8 cellular contexts compared by ENCODE assay signal in the genomic region with DNA sequence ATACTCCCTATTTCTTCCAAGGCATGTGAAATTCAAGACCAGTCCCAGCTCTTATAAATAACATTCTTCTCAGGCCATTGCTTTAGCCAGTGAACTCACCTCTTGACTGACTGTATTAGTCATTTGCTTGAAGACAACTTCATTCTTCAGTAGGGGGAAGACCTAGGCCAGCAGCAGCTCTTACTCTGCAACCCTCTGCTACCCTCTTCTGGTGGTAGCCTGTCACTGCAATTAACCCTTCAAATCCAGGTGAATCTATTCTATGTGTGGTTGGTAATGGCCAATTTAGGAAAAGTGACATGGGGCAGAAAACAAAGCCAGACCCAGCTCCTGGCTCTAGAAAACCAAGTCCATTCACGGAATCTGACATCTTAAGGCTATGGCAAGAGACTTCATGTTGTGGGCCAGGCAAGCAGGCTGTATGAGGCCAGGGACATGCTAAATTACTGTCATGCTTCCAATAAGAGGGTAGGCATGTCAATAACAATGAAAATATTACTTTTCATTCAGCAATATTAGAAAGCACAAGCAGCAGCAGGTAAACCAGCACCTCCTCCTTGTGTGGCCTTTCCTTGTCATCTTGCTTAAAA.
DNase-seq lines count a peak whose midpoint lies in the region; ATAC-seq and TF ChIP-seq lines count a peak whose summit lies in the region.
"Not testable (repeated sequence)": the region's sequence is repeated elsewhere in the genome, so short reads cannot be mapped to it uniquely, and the experiment has no call there.

No MANE protein-coding gene starts in this region.

- BruUV-seq in Panc1 (replicated peaks; lab: Mats Ljungman, UMichigan): not testable (repeated sequence)

- H3K36me3 Mint-ChIP-seq in H9 (ENCODE audit: insufficient read depth in 1 of 3, low read depth in 3 of 3); brain: not testable (repeated sequence)

- H2BK12ac ChIP-seq in H9 (ENCODE audit: insufficient read length, low read depth, low read length): not testable (repeated sequence)

- not testable (repeated sequence) for H3K9ac ChIP-seq in H9 (ENCODE audit: extremely low read depth, insufficient read length, low read length)

- not testable (repeated sequence) for H3K23ac ChIP-seq in H9 (ENCODE audit: insufficient read length, low read depth, low read length)

- WGBS in H9 (ENCODE audit: extremely low coverage, insufficient read length, low lambda C conversion rate): no CpG with 5 or more reads among the region's 1 CpG
- 14 to 29% (median 14%) methylated on average over 1 of the region's 1 CpG for WGBS in ovary, 3 donors

- H3K9me3 ChIP-seq in H9 (ENCODE audit: control insufficient read depth, low read depth, low read length); Panc1 (ENCODE audit: control insufficient read depth, insufficient read depth, low read depth, low read length); ovary: not testable (repeated sequence)

- TF ChIP-seq EP300 in ovary (IDR thresholded peaks at IDR 0.05): not testable (repeated sequence)

- not testable (repeated sequence) for H3K4me3 ChIP-seq in Panc1 (ENCODE audit: low read depth in 2 of 2, low read length in 2 of 2); ovary

- not testable (repeated sequence) for H3K4me3 Mint-ChIP-seq in H9, brain

- not testable (repeated sequence) for H3K14ac ChIP-seq in H9 (ENCODE audit: insufficient read depth, low read length)

- H3K79me1 ChIP-seq in H9 (ENCODE audit: insufficient read depth, low read depth, low read length, poor library complexity, severe bottlenecking): not testable (repeated sequence)

- H2BK20ac ChIP-seq in H9 (ENCODE audit: low read depth, low read length, poor library complexity, severe bottlenecking): not testable (repeated sequence)

- H2BK5ac ChIP-seq in H9 (ENCODE audit: insufficient read length, low read length): not testable (repeated sequence)

- in situ Hi-C loops in Panc1 (cut with HindIII; ENCODE audit: low pct_unique_long_range_greater_than_20kb, low sequenced_read_pairs): not testable (repeated sequence)

- not testable (repeated sequence) for H3T11ph ChIP-seq in H9 (ENCODE audit: low read length)

- H3K4me2 ChIP-seq in H9 (ENCODE audit: insufficient read depth, insufficient read length, low read length): not testable (repeated sequence)

- DNase-seq in AG08395 (ENCODE audit: low spot score) (peak; percentile 1), H9 (peak; percentile 41), Panc1 (ENCODE audit: low read depth, low spot score) (peak; percentile 2), ovary (peak in 1 of 5 donors; percentile 14)
- DNase-seq in left cardiac atrium: not testable (repeated sequence)

- not testable (repeated sequence) for H4K91ac ChIP-seq in H9 (ENCODE audit: insufficient read length, low read depth, low read length)

- not testable (repeated sequence) for H3K36me3 ChIP-seq in Panc1 (ENCODE audit: control insufficient read depth, insufficient read depth, low read length); ovary

- H3K27ac ChIP-seq in H9 (ENCODE audit: insufficient read length, low read depth, low read length); Panc1 (ENCODE audit: low read length); ovary: not testable (repeated sequence)

- POLR2A ChIA-PET in Panc1 (lab: Charles Lee): not testable (repeated sequence)

- intact Hi-C loops in Panc1 (cut with micrococcal nuclease; ENCODE audit: unreplicated experiment); left cardiac atrium (cut with DNase I); ovary (cut with DNase I): not testable (repeated sequence)

- H3K4ac ChIP-seq in H9 (ENCODE audit: low read depth, low read length): not testable (repeated sequence)

- CTCF ChIA-PET in Panc1 (lab: Charles Lee): not testable (repeated sequence)

- H4K5ac ChIP-seq in H9 (ENCODE audit: insufficient read length, low read depth, low read length): not testable (repeated sequence)

- H3K27ac Mint-ChIP-seq in H9, brain: not testable (repeated sequence)

- not testable (repeated sequence) for H4K20me1 ChIP-seq in H9 (ENCODE audit: control insufficient read depth, insufficient read depth, insufficient read length)

- TF ChIP-seq POLR2A in ovary (IDR thresholded peaks at IDR 0.05): not testable (repeated sequence)

- H2BK120ac ChIP-seq in H9 (ENCODE audit: low read depth, low read length, poor library complexity, severe bottlenecking): not testable (repeated sequence)

- not testable (repeated sequence) for H3K27me3 Mint-ChIP-seq in H9 (ENCODE audit: low read depth); brain

- not testable (repeated sequence) for H3K4me1 ChIP-seq in H9 (ENCODE audit: insufficient read depth, low read length); Panc1 (ENCODE audit: control insufficient read depth, insufficient read depth, low read length); ovary (ENCODE audit: insufficient read depth)

- H2AK5ac ChIP-seq in H9 (ENCODE audit: insufficient read length, low read length): not testable (repeated sequence)

- H2AFZ ChIP-seq in H9 (ENCODE audit: low read length): not testable (repeated sequence)

- peaks cover 58 to 71% of the 10 kb centered on the region in 2 experiments for H3K9me3 Mint-ChIP-seq in H9
- H3K9me3 Mint-ChIP-seq in brain: not testable (repeated sequence)

- H4K8ac ChIP-seq in H9 (replicated peaks; ENCODE audit: insufficient read length, low read depth, low read length): not testable (repeated sequence)

- H3K4me1 Mint-ChIP-seq in H9, brain: not testable (repeated sequence)

- H3K23me2 ChIP-seq in H9 (ENCODE audit: insufficient read length, low read depth, low read length, poor library complexity, severe bottlenecking): not testable (repeated sequence)

- not testable (repeated sequence) for H3K79me2 ChIP-seq in H9 (ENCODE audit: insufficient read depth, low read length)

- TF ChIP-seq CTCF in H9 (conservative IDR thresholded peaks at IDR 0.05) (peak; percentile 77), Panc1 (IDR thresholded peaks at IDR 0.05) (peak; percentile 76), brain (conservative IDR thresholded peaks at IDR 0.05) (peak; percentile 55 to 60), ovary (IDR thresholded peaks at IDR 0.05) (peak in 2 of 3 donors; percentile 30 to 35)

- H3K27me3 ChIP-seq in H9 (ENCODE audit: insufficient read depth, low read length); Panc1 (ENCODE audit: control insufficient read depth, insufficient read depth, low read length); ovary: not testable (repeated sequence)

- H3K18ac ChIP-seq in H9 (ENCODE audit: insufficient read length, low read depth, low read length): not testable (repeated sequence)

- not testable (repeated sequence) for H3K56ac ChIP-seq in H9 (ENCODE audit: insufficient read length, low read depth, low read length)

- ATAC-seq in GM18499 (IDR thresholded peaks at IDR 0.05; ENCODE audit: insufficient read depth, unreplicated experiment): peak; percentile 73
- ATAC-seq in HG03571 (IDR thresholded peaks at IDR 0.05; ENCODE audit: unreplicated experiment): peak; percentile 72
- ATAC-seq in Panc1: peak; percentile 77; the same call in 1 of the 2 replicates
- peak; percentile 57 to 89 for ATAC-seq in left cardiac atrium

- H2BK15ac ChIP-seq in H9 (ENCODE audit: low read depth, low read length): not testable (repeated sequence)
